In the genomic region with DNA sequence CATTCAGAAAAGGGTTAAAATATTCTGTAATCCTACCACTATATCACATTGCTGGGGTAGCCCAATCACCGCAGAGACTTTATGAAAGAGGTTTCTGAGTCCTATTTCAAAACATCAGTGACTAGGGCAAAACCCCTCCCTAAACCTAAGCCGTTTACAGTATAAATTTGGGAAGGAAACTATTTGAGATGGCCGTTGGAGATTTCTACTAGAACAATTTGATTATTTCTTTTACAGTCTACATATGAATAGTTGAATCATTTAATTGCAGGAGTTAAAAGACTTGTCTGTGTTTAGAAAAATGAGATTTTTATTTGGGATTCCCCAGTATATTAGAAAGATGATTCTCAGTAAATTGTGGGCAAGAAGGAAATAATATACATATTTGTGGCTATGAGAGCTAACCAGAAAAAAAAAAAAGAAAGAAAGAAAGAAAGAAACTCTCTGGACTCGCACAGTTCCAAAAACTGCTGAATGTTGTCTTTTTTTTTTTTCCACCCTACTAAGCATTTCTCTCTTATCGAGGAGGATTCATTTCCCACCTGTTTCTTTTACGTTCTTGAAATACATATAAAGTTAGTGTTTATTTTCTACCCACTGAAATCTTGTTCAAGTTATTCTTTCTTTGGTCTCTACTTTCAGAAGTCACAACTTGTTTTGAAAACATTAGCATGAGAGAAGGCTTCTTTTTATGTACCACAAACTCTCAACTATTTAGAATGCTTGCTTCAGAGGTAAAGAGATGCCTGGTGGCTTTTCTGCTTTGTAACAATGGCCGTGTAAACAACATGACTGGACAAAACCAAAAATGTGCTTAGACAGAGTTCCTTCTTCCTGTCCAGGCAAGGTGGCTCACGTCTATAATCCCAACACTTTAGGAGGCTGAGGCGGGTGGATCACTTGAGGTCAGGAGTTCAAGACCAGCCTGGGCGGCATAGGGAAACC, we compare ENCODE assay signal across 9 cellular contexts.
A peak's percentile ranks its signal among the peaks of the same experiment; 100 is the strongest.
DNase-seq lines count a peak whose midpoint lies in the region; ATAC-seq and TF ChIP-seq lines count a peak whose summit lies in the region.
"Had no signal": no experiment of that assay in that cellular context is flagged by ENCODE, and none has a peak within 500 bp of the region (broad histone marks: within the 10 kb centered on the region; RNA-seq: fewer than 3 reads in every experiment).

No MANE protein-coding gene starts in this region.

- H3K36me3 ChIP-seq in vagina (no peaks in the 10 kb centered on the region), testis (ENCODE audit: low read depth, missing control alignments) (no peaks in the 10 kb centered on the region)

- TF ChIP-seq CTCF in vagina (IDR thresholded peaks at IDR 0.05) (no peak), testis (IDR thresholded peaks at IDR 0.05) (no peak)

- intact Hi-C loops in left colon (cut with DNase I, micrococcal nuclease): no loop called here
- intact Hi-C loops in vagina (cut with DNase I): no loop called here
- intact Hi-C loops in testis (cut with DNase I; ENCODE audit: low total_unique reads): no loop called here

- peak overlapping the region; percentile 66 for H3K27ac Mint-ChIP-seq in activated naive CD4-positive, alpha-beta T cell treated with anti-CD3 and anti-CD28 coated beads, Interleukin-2, amount 50 U/mL, for 24 hours
- peak overlapping the region; percentile 74 for H3K27ac Mint-ChIP-seq in activated naive CD8-positive, alpha-beta T cell treated with anti-CD3 and anti-CD28 coated beads, Interleukin-2, amount 50 U/mL, for 24 hours

- ATAC-seq in activated naive CD8-positive, alpha-beta T cell treated with anti-CD3 and anti-CD28 coated beads, Interleukin-2, amount 50 U/mL, for 24 hours: no peak
- peak; percentile 30 for ATAC-seq in left colon

- no peak for DNase-seq in activated naive CD4-positive, alpha-beta T cell treated with anti-CD3 and anti-CD28 coated beads, Interleukin-2, amount 50 U/mL, for 16 hours
- DNase-seq in activated naive CD8-positive, alpha-beta T cell treated with anti-CD3 and anti-CD28 coated beads, Interleukin-2, amount 50 U/mL, for 24 hours: no peak
- DNase-seq in left colon: no peak
- no peak for DNase-seq in vagina (ENCODE audit: extremely low spot score in 2 of 2)
- DNase-seq in effector CD4-positive, alpha-beta T cell: no peak
- no peak for DNase-seq in testis
- no peak for DNase-seq in NCI-H2107 (lab: John Stamatoyannopoulos, UW)
- DNase-seq: activated CD4-positive, alpha-beta T cell treated with anti-CD3 and anti-CD28 coated beads for 48 hours had no signal

- peaks cover 35% of the 10 kb centered on the region for H3K36me3 Mint-ChIP-seq in activated naive CD4-positive, alpha-beta T cell treated with anti-CD3 and anti-CD28 coated beads, Interleukin-2, amount 50 U/mL, for 24 hours
- H3K36me3 Mint-ChIP-seq in activated naive CD8-positive, alpha-beta T cell treated with anti-CD3 and anti-CD28 coated beads, Interleukin-2, amount 50 U/mL, for 24 hours (ENCODE audit: low read depth): peaks cover 57% of the 10 kb centered on the region

- H3K27me3 Mint-ChIP-seq in activated naive CD4-positive, alpha-beta T cell treated with anti-CD3 and anti-CD28 coated beads, Interleukin-2, amount 50 U/mL, for 24 hours: no peaks in the 10 kb centered on the region
- no peaks in the 10 kb centered on the region for H3K27me3 Mint-ChIP-seq in activated naive CD8-positive, alpha-beta T cell treated with anti-CD3 and anti-CD28 coated beads, Interleukin-2, amount 50 U/mL, for 24 hours

- WGBS in testis, 2 donors: 59 to 64% methylated on average over 10 of the region's 10 CpGs

- H3K4me3 ChIP-seq in vagina: no peak overlapping the region
- no peak overlapping the region for H3K4me3 ChIP-seq in testis

- peaks cover 81% of the 10 kb centered on the region for H3K4me1 Mint-ChIP-seq in activated naive CD4-positive, alpha-beta T cell treated with anti-CD3 and anti-CD28 coated beads, Interleukin-2, amount 50 U/mL, for 24 hours
- H3K4me1 Mint-ChIP-seq in activated naive CD8-positive, alpha-beta T cell treated with anti-CD3 and anti-CD28 coated beads, Interleukin-2, amount 50 U/mL, for 24 hours: peaks cover 67% of the 10 kb centered on the region

- H3K4me1 ChIP-seq in vagina (peaks cover 52% of the 10 kb centered on the region), testis (peaks cover 11% of the 10 kb centered on the region)

- TF ChIP-seq POLR2A in vagina (IDR thresholded peaks at IDR 0.05) (no peak), testis (IDR thresholded peaks at IDR 0.05) (no peak)

- peaks cover 9% of the 10 kb centered on the region for H3K9me3 Mint-ChIP-seq in activated naive CD4-positive, alpha-beta T cell treated with anti-CD3 and anti-CD28 coated beads, Interleukin-2, amount 50 U/mL, for 24 hours
- peaks cover 13% of the 10 kb centered on the region for H3K9me3 Mint-ChIP-seq in activated naive CD8-positive, alpha-beta T cell treated with anti-CD3 and anti-CD28 coated beads, Interleukin-2, amount 50 U/mL, for 24 hours

- H3K27me3 ChIP-seq in vagina (no peaks in the 10 kb centered on the region), testis (no peaks in the 10 kb centered on the region)

- H3K4me3 Mint-ChIP-seq in activated naive CD4-positive, alpha-beta T cell treated with anti-CD3 and anti-CD28 coated beads, Interleukin-2, amount 50 U/mL, for 24 hours: peak overlapping the region; percentile 31
- H3K4me3 Mint-ChIP-seq in activated naive CD8-positive, alpha-beta T cell treated with anti-CD3 and anti-CD28 coated beads, Interleukin-2, amount 50 U/mL, for 24 hours: peak overlapping the region; percentile 44

- peak overlapping the region; percentile 68 for H3K27ac ChIP-seq in vagina
- no peak overlapping the region for H3K27ac ChIP-seq in testis

- H3K9me3 ChIP-seq in vagina (no peaks in the 10 kb centered on the region), testis (no peaks in the 10 kb centered on the region)
